ENCODE assay signal across 9 cellular contexts in genomic region chr15:23629234-23629805, GRCh38. TPM values are rescaled to one million over a fixed set of nuclear protein-coding genes. Genes with fewer than 3 reads are reported as not detected.
DNase-seq lines count a peak whose midpoint lies in the region; ATAC-seq and TF ChIP-seq lines count a peak whose summit lies in the region.
"Had no signal": no experiment of that assay in that cellular context is flagged by ENCODE, and none has a peak within 500 bp of the region (broad histone marks: within the 10 kb centered on the region; RNA-seq: fewer than 3 reads in every experiment).

No MANE protein-coding gene starts in this region.

- H3K27me3 Mint-ChIP-seq in HFFc6 (ENCODE audit: insufficient read depth): no peaks in the 10 kb centered on the region
- H3K27me3 Mint-ChIP-seq in CD14-positive monocyte (ENCODE audit: low read depth in 3 of 3): peaks cover 0 to 1% (median 0%) of the 10 kb centered on the region in 3 donors
- H3K27me3 Mint-ChIP-seq in stimulated activated naive CD8-positive, alpha-beta T cell treated with anti-CD3 and anti-CD28 coated beads, Interleukin-15, amount 100 ng/mL, for 72 hours: peaks cover 35% of the 10 kb centered on the region

- H3K9ac ChIP-seq in iPS-18a (ENCODE audit: low read length): no peak overlapping the region

- H3K27ac Mint-ChIP-seq in HFFc6 (no peak overlapping the region), CD14-positive monocyte (no peak overlapping the region)
- no peak overlapping the region for H3K27ac Mint-ChIP-seq in stimulated activated naive CD8-positive, alpha-beta T cell treated with anti-CD3 and anti-CD28 coated beads, Interleukin-15, amount 100 ng/mL, for 72 hours

- H3K9me3 ChIP-seq in iPS-18a (ENCODE audit: control insufficient read depth, low read depth, low read length) (peaks cover 23% of the 10 kb centered on the region), vagina (no peaks in the 10 kb centered on the region)

- POLR2A ChIA-PET in AG04449 (lab: Yijun Ruan, JAX): no interaction called here

- no peaks in the 10 kb centered on the region for H3K4me1 Mint-ChIP-seq in HFFc6 (ENCODE audit: low read depth)
- H3K4me1 Mint-ChIP-seq in CD14-positive monocyte: no peaks in the 10 kb centered on the region
- H3K4me1 Mint-ChIP-seq in stimulated activated naive CD8-positive, alpha-beta T cell treated with anti-CD3 and anti-CD28 coated beads, Interleukin-15, amount 100 ng/mL, for 72 hours: no peaks in the 10 kb centered on the region

- CTCF ChIA-PET in AG04449 (lab: Yijun Ruan, JAX): interaction anchor here (0.7 to 1.6 kb wide), 4 partner anchors 9 to 249 kb away, joined by 3 to 4 read pairs (median 4); no protein-coding TSS in a partner anchor

- DNase-seq in AG04449 (ENCODE audit: low read depth, low spot score) (no peak), HFFc6 (no peak), RKO (ENCODE audit: low spot score) (peak; percentile 60), CD14-positive monocyte (ENCODE audit: low spot score) (no peak), vagina (ENCODE audit: extremely low spot score in 2 of 2) (no peak), NCI-H128 (lab: John Stamatoyannopoulos, UW; ENCODE audit: unreplicated experiment) (no peak)
- DNase-seq in stimulated activated naive CD8-positive, alpha-beta T cell treated with anti-CD3 and anti-CD28 coated beads, Interleukin-15, amount 100 ng/mL, for 72 hours: no peak
- DNase-seq: aorta had no signal

- H3K36me3 Mint-ChIP-seq in HFFc6 (ENCODE audit: low read depth): no peaks in the 10 kb centered on the region
- H3K36me3 Mint-ChIP-seq in CD14-positive monocyte: no peaks in the 10 kb centered on the region

- H3K36me3 ChIP-seq in iPS-18a (ENCODE audit: control insufficient read depth, low read depth, low read length) (no peaks in the 10 kb centered on the region), vagina (no peaks in the 10 kb centered on the region)

- H3K27ac ChIP-seq in iPS-18a (ENCODE audit: low read length): no peak overlapping the region
- H3K27ac ChIP-seq in vagina: no peak overlapping the region

- H3K4me1 ChIP-seq in iPS-18a (ENCODE audit: control insufficient read depth, low read depth, low read length): no peaks in the 10 kb centered on the region
- no peaks in the 10 kb centered on the region for H3K4me1 ChIP-seq in vagina

- no peak overlapping the region for H3K4me3 ChIP-seq in AG04449 (ENCODE audit: low read depth, low read length)
- H3K4me3 ChIP-seq in iPS-18a (ENCODE audit: low read length): peak overlapping the region; percentile 42
- no peak overlapping the region for H3K4me3 ChIP-seq in vagina

- no peak overlapping the region for H3K4me3 Mint-ChIP-seq in HFFc6
- H3K4me3 Mint-ChIP-seq in CD14-positive monocyte: no peak overlapping the region
- no peak overlapping the region for H3K4me3 Mint-ChIP-seq in stimulated activated naive CD8-positive, alpha-beta T cell treated with anti-CD3 and anti-CD28 coated beads, Interleukin-15, amount 100 ng/mL, for 72 hours

- H3K9me3 Mint-ChIP-seq in HFFc6: no peaks in the 10 kb centered on the region; the same call in 1 of the 2 replicates
- peaks cover 0 to 2% (median 0%) of the 10 kb centered on the region in 7 donors for H3K9me3 Mint-ChIP-seq in CD14-positive monocyte
- H3K9me3 Mint-ChIP-seq in stimulated activated naive CD8-positive, alpha-beta T cell treated with anti-CD3 and anti-CD28 coated beads, Interleukin-15, amount 100 ng/mL, for 72 hours: no peaks in the 10 kb centered on the region

- H3K27me3 ChIP-seq in iPS-18a (ENCODE audit: control insufficient read depth, insufficient read depth, low read length) (peaks cover 40% of the 10 kb centered on the region), vagina (no peaks in the 10 kb centered on the region)

- no peak for ATAC-seq in stimulated activated naive CD8-positive, alpha-beta T cell treated with anti-CD3 and anti-CD28 coated beads, Interleukin-15, amount 100 ng/mL, for 72 hours

- TF ChIP-seq CTCF in AG04449 (IDR thresholded peaks at IDR 0.05; ENCODE audit: insufficient read depth, low read length, missing control alignments) (peak; percentile 4), HFFc6 (IDR thresholded peaks at IDR 0.05) (peak; percentile 72), CD14-positive monocyte (IDR thresholded peaks at IDR 0.05) (no peak), vagina (IDR thresholded peaks at IDR 0.05) (no peak)

- no peak for TF ChIP-seq POLR2A in vagina (IDR thresholded peaks at IDR 0.05)

- intact Hi-C loops in CD14-positive monocyte (cut with micrococcal nuclease): no loop called here
- intact Hi-C loops in vagina (cut with DNase I): no loop called here

RNA-seq across cellular contexts. Expression of gene MAGEL2, which starts 18.3 kb away (rescaled TPM):
- under 1 TPM in 2 of 6 experiments, not detected in 4; 0.08 to 0.11 TPM for total RNA-seq in HFFc6 (2021; fragmentation: NEBNext Ultra II Directional; extraction: Animal tissue kit (Norgen Biotek cat#: 25700))
- not detected for polyA plus RNA-seq in CD14-positive monocyte
- total RNA-seq in vagina: 2.0 TPM

RNA-seq across cellular contexts. Expression of gene NDN, which starts 57.8 kb away (rescaled TPM):
- total RNA-seq in HFFc6 (2021; fragmentation: NEBNext Ultra II Directional; extraction: Animal tissue kit (Norgen Biotek cat#: 25700)): not detected
- 1 to 10 TPM in 1 of 2 donors, under 1 TPM in 1; 0.56 to 4.3 TPM for polyA plus RNA-seq in CD14-positive monocyte
- 79.3 TPM for total RNA-seq in vagina

Comparison
In these comparisons a context has a peak if more than half of its experiments do, and no peak if none do; other contexts are left out.
1. CTCF ChIP-seq: peak in AG04449 (single experiment) and HFFc6 (single experiment); none in CD14-positive monocyte (single experiment) and vagina (0 of 3).
2. RNA of gene NDN, which starts 57.8 kb away (total RNA-seq): 79.3 TPM in vagina (single experiment); not detected in HFFc6; every median in the first group is over 10 times any median in the second.